ENCODE assay signal across 14 cellular contexts in the genomic region with DNA sequence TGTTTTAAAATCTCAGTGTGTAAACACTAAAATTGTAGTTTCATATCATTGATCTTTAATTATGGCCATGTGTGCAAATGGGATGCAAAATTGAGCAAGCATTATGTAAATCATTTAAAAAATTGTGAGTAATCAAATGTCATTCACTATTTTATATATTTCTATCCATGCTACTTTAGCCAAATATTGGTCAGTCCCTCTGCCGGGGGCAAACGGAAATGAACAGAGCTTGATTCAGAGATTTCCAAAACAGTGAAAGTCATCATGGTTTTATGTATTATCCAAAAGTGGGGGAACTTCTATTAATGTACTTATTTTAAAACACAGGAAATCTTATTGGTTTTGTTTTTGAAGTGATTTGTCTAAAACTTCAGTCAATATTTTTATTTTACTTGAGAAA.
"Had no signal": no experiment of that assay in that cellular context is flagged by ENCODE, and none has a peak within 500 bp of the region (broad histone marks: within the 10 kb centered on the region; RNA-seq: fewer than 3 reads in every experiment).

No MANE protein-coding gene starts in this region.

- H3K27ac Mint-ChIP-seq: activated CD4-positive, alpha-beta memory T cell treated with anti-CD3 and anti-CD28 coated beads for 36 hours; activated naive CD8-positive, alpha-beta T cell treated with anti-CD3 and anti-CD28 coated beads, Interleukin-2, amount 50 U/mL, for 24 hours; dendritic cell treated with granulocyte-macrophage colony-stimulating factor and Interleukin-4, amounts not matched to agents 40 ng/mL and 50 ng/mL, for 4 days; endodermal cell had no signal

- H3K4me3 ChIP-seq: ascending aorta, hepatocyte, testis had no signal

- DNase-seq: activated CD4-positive, alpha-beta memory T cell treated with anti-CD3 and anti-CD28 coated beads for 36 hours; activated naive CD8-positive, alpha-beta T cell treated with anti-CD3 and anti-CD28 coated beads, Interleukin-2, amount 50 U/mL, for 24 hours; activated T-cell treated with anti-CD3 and anti-CD28 coated beads, Interleukin-2, amount 50 U/mL, for 48 hours; endodermal cell; left ventricle myocardium superior; stimulated activated CD4-positive, alpha-beta T cell treated with anti-CD3 and anti-CD28 coated beads, Interleukin-12 subunit alpha, Interleukin-12 subunit beta, amount 100 ng/mL, for 4 hours; stimulated activated CD4-positive, alpha-beta T cell treated with anti-CD3 and anti-CD28 coated beads, Interleukin-4, amount 100 ng/mL, for 24 hours; stimulated activated naive CD8-positive, alpha-beta T cell treated with anti-CD3 and anti-CD28 coated beads, Interleukin-15, amount 100 ng/mL, for 72 hours; SW 1271; testis had no signal

- H3K27me3 Mint-ChIP-seq: activated CD4-positive, alpha-beta memory T cell treated with anti-CD3 and anti-CD28 coated beads for 36 hours; activated naive CD8-positive, alpha-beta T cell treated with anti-CD3 and anti-CD28 coated beads, Interleukin-2, amount 50 U/mL, for 24 hours; central memory CD8-positive, alpha-beta T cell; dendritic cell treated with granulocyte-macrophage colony-stimulating factor and Interleukin-4, amounts not matched to agents 40 ng/mL and 50 ng/mL, for 4 days; stimulated activated naive CD8-positive, alpha-beta T cell treated with anti-CD3 and anti-CD28 coated beads, Interleukin-15, amount 100 ng/mL, for 72 hours had no signal

- H3K79me2 ChIP-seq: hepatocyte had no signal

- H3K4me1 Mint-ChIP-seq: central memory CD8-positive, alpha-beta T cell; endodermal cell had no signal

- H3K36me3 ChIP-seq: ascending aorta had no signal

- H2AFZ ChIP-seq: hepatocyte had no signal

- H3K4me1 ChIP-seq: ascending aorta, testis had no signal

- H3K4me3 Mint-ChIP-seq: activated CD4-positive, alpha-beta memory T cell treated with anti-CD3 and anti-CD28 coated beads for 36 hours; activated naive CD8-positive, alpha-beta T cell treated with anti-CD3 and anti-CD28 coated beads, Interleukin-2, amount 50 U/mL, for 24 hours; central memory CD8-positive, alpha-beta T cell; dendritic cell treated with granulocyte-macrophage colony-stimulating factor and Interleukin-4, amounts not matched to agents 40 ng/mL and 50 ng/mL, for 4 days; endodermal cell; stimulated activated naive CD8-positive, alpha-beta T cell treated with anti-CD3 and anti-CD28 coated beads, Interleukin-15, amount 100 ng/mL, for 72 hours had no signal

- H3K27ac ChIP-seq: ascending aorta, testis had no signal

- H3K9me3 Mint-ChIP-seq: activated CD4-positive, alpha-beta memory T cell treated with anti-CD3 and anti-CD28 coated beads for 36 hours; activated naive CD8-positive, alpha-beta T cell treated with anti-CD3 and anti-CD28 coated beads, Interleukin-2, amount 50 U/mL, for 24 hours; dendritic cell treated with granulocyte-macrophage colony-stimulating factor and Interleukin-4, amounts not matched to agents 40 ng/mL and 50 ng/mL, for 4 days; endodermal cell; stimulated activated naive CD8-positive, alpha-beta T cell treated with anti-CD3 and anti-CD28 coated beads, Interleukin-15, amount 100 ng/mL, for 72 hours had no signal

- H3K9me3 ChIP-seq: ascending aorta, testis had no signal

- H3K27me3 ChIP-seq: ascending aorta, hepatocyte, testis had no signal

- H3K36me3 Mint-ChIP-seq: activated CD4-positive, alpha-beta memory T cell treated with anti-CD3 and anti-CD28 coated beads for 36 hours had no signal
